In the genomic region with DNA sequence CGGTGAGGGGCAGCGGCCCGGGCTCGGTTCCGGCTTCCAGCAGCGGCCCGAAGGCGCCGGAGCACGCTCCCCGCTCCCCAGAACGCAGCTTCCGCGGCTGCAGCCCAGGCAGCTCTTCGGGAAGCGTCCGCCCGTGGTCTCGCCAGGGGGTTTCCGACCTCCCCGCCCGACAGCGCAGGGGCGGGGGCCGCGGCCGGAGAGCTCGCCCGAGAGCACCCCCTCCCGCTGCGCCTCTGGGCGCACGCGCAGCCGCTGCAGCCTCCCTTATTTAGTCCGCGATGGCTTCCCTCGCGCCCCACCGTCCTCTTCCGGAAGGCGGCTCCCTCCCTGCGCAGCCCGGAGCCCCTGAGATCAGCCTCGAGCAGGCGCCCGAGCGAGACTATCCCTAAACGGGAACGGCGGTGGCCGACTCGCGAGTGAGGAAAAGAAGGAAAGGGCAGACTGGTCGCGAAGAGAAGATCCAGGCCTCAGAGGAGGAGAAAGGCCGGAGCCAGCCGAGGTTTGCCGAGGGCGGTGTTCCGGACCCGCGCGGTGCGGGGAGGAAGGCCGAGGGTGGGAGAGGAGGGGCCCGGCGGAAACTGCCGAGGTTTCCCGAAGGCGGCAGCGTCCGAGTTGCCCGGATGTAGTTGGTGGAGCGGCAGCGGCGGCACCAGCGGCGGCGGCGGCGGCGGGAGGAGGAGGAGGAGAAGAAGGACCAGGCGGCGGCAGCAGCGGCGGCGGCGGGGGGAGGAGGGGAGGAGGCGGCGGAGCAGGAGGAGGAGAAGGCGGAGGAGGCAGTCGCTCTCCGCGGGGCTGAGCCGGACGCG, we compare ENCODE assay signal across 9 cellular contexts. TPM values are rescaled to one million over a fixed set of nuclear protein-coding genes. Genes with fewer than 3 reads are reported as not detected.
DNase-seq lines count a peak whose midpoint lies in the region; ATAC-seq, FAIRE-seq and TF ChIP-seq lines count a peak whose summit lies in the region.
"Had no signal": no experiment of that assay in that cellular context is flagged by ENCODE, and none has a peak within 500 bp of the region (broad histone marks: within the 10 kb centered on the region; RNA-seq: fewer than 3 reads in every experiment).

WAC (plus strand) TSS at position 610 of the 806 bp plus-strand sequence. CDS start 462 bp downstream, outside the sequence.

- H3K27ac ChIP-seq in kidney (ENCODE audit: low read depth in 2 of 2, low read length in 2 of 2), result peak within 1 kb of the TSS; percentile 99 to 100

- DNase-seq in AG09319 (ENCODE audit: extremely low read depth, low read depth) (peak; percentile 80), NCI-H446 treated with DMSO at 0.1 percent for 48 hours (lab: John Stamatoyannopoulos, UW) (peak; percentile 81), cerebellar nuclear complex (lab: John Stamatoyannopoulos, UW) (peak; percentile 68 to 73), kidney (peak; percentile 98)
- DNase-seq in activated CD4-positive, CD25-positive, alpha-beta regulatory T cell treated with anti-CD3 and anti-CD28 coated beads, Interleukin-2, amount 50 U/mL, for 72 hours, result peak; percentile 99
- DNase-seq in stimulated activated CD4-positive, alpha-beta T cell treated with anti-CD3 and anti-CD28 coated beads, Interleukin-15, amount 100 ng/mL, for 24 hours, result peak; percentile 97

- H3K4me1 ChIP-seq in kidney (ENCODE audit: control insufficient read depth in 1 of 2, insufficient read depth in 1 of 2, low read depth in 1 of 2, low read length in 2 of 2), result peaks cover 9 to 10% of the 10 kb centered on the region in 2 donors

- H3K9me3 ChIP-seq in kidney (ENCODE audit: control insufficient read depth in 1 of 2, low read length in 2 of 2), result no peaks in the 10 kb centered on the region

- H3K36me3 ChIP-seq in kidney (ENCODE audit: control insufficient read depth in 1 of 2, insufficient read depth in 2 of 2, low read length in 2 of 2), result peaks cover 10 to 17% of the 10 kb centered on the region in 2 donors

- ATAC-seq in GM19035 (IDR thresholded peaks at IDR 0.05; ENCODE audit: unreplicated experiment) (peak; percentile 79), HG03354 (IDR thresholded peaks at IDR 0.05; ENCODE audit: poor library complexity, severe bottlenecking, unreplicated experiment) (peak; percentile 81)

- FAIRE-seq in kidney (lab: Jason Lieb, UNC), result no peak
- FAIRE-seq: colon had no signal

- TF ChIP-seq CTCF in AG09319 (IDR thresholded peaks at IDR 0.05; ENCODE audit: low read depth, low read length) (no peak; the same call in 1 of the 2 replicates), kidney (IDR thresholded peaks at IDR 0.05; ENCODE audit: borderline replicate concordance, extremely low read depth, insufficient read depth) (no peak)

- peak within 1 kb of the TSS; percentile 79 to 91 for H3K9ac ChIP-seq in kidney (ENCODE audit: low read length in 2 of 2)

- intact Hi-C loops in kidney (cut with DNase I), result no loop called here

- H3K4me3 ChIP-seq in kidney (ENCODE audit: low read length in 2 of 2), result peak within 1 kb of the TSS; percentile 88 to 91

RNA-seq across cellular contexts. Expression of gene WAC, which starts in this region (rescaled TPM):
- total RNA-seq in kidney, result 107 TPM
- polyA plus RNA-seq in kidney (ENCODE audit: insufficient read depth, low read depth, low replicate concordance), result 33.4 TPM

Comparison
In these comparisons a context has a peak if more than half of its experiments do, and no peak if none do; other contexts are left out.
1. Peak in every context shown above with its lines: DNase-seq, ATAC-seq, H3K4me3 ChIP-seq and H3K27ac ChIP-seq.